Comparison of ENCODE assay signal across 23 cellular contexts in genomic region chr2:3729055-3729448, GRCh38. TPM values are rescaled to one million over a fixed set of nuclear protein-coding genes. Genes with fewer than 3 reads are reported as not detected.
"Had no signal": no experiment of that assay in that cellular context is flagged by ENCODE, and none has a peak within 500 bp of the region (broad histone marks: within the 10 kb centered on the region; RNA-seq: fewer than 3 reads in every experiment).

No MANE protein-coding gene starts in this region.

- H2AFZ ChIP-seq: PC-9 had no signal

- H3K27me3 ChIP-seq: Peyer's patch had no signal

- H3K9me3 ChIP-seq: Peyer's patch, SJCRH30 had no signal

- H3K4me2 ChIP-seq: PC-9 had no signal

- H3K4me1 ChIP-seq: Peyer's patch, SJCRH30 had no signal

- H3K27ac ChIP-seq: PC-9, Peyer's patch, SJCRH30 had no signal

- DNase-seq: Karpas-422, KG1, MM.1S, NCI-H1092 treated with DMSO at 0.1 percent for 48 hours, NCI-H1436 treated with DMSO at 0.1 percent for 48 hours, NCI-H1694, NCI-H187 treated with DMSO at 0.1 percent for 48 hours, NCI-H2029 treated with DMSO at 0.1 percent for 48 hours, NCI-H345, NCI-H446 treated with DMSO at 0.1 percent for 48 hours, NCI-H510A treated with DMSO at 0.1 percent for 48 hours, NCI-H526, NCI-H82, OCI-M1, PC-9, Peyer's patch, SHP77 treated with DMSO at 0.1 percent for 48 hours, SJCRH30 had no signal

- ATAC-seq: Right ventricle myocardium inferior had no signal

- H3K4me3 ChIP-seq: PC-9, Peyer's patch, SJCRH30 had no signal

- H3K36me3 ChIP-seq: Peyer's patch, SJCRH30 had no signal

RNA-seq across cellular contexts. Expression of gene DCDC2C, which starts 25.7 kb away (rescaled TPM):
- total RNA-seq: HepG2, IMR-90, M059J, PC-9, Peyer's patch, Right ventricle myocardium inferior, RPMI7951, SJCRH30 had no signal
- polyA plus RNA-seq: HepG2, IMR-90 had no signal
